In the genomic region with DNA sequence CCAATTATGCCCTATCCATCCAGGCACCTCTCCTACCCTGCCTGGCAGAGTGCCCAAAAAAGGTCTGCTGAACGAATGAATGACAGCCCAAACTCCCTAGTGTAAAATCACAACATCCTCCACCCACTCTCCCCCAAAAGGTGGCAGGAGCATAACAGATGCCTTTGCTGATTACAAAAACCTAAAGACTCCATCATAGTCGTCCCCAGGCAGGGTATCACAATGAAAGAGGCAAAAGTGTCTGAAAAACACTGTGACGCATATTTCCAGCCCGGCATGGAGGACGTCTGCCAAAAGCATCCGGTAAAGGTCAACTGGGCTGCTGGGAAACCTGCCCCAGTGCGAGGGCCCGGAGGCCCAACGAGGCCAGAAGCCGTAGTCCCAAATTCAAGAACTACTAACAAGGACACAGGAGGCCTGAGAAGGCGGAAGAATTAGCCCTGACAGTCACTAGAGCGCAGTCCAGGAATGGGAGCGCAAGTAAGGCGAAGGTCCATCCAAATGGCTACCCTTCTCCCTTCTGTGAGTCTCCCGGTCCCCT, we compare ENCODE assay signal across 8 cellular contexts. TPM values are rescaled to one million over a fixed set of nuclear protein-coding genes. Genes with fewer than 3 reads are reported as not detected.
DNase-seq lines count a peak whose midpoint lies in the region; ATAC-seq and TF ChIP-seq lines count a peak whose summit lies in the region.

No MANE protein-coding gene starts in this region.

- H3K36me3 ChIP-seq in mesenchymal stem cell (ENCODE audit: control insufficient read depth in 1 of 2, insufficient read depth in 2 of 2, low read depth in 1 of 2, low read length in 2 of 2) (peaks cover 15 to 23% of the 10 kb centered on the region in 2 experiments), stomach (peaks cover 18 to 27% (median 24%) of the 10 kb centered on the region in 4 donors)

- H3K4me1 ChIP-seq in mesenchymal stem cell (ENCODE audit: control insufficient read depth, insufficient read depth, low read depth, low read length): peaks cover 5% of the 10 kb centered on the region
- peaks cover 16 to 40% (median 32%) of the 10 kb centered on the region in 4 donors for H3K4me1 ChIP-seq in stomach

- peaks cover 11% of the 10 kb centered on the region for H3K27me3 Mint-ChIP-seq in dendritic cell treated with granulocyte-macrophage colony-stimulating factor and Interleukin-4, amounts not matched to agents 40 ng/mL and 50 ng/mL, for 4 days

- peak; percentile 17 for ATAC-seq in HG03135 (IDR thresholded peaks at IDR 0.05; ENCODE audit: unreplicated experiment)
- ATAC-seq in GM21737 (IDR thresholded peaks at IDR 0.05; ENCODE audit: unreplicated experiment): no peak

- H2BK15ac ChIP-seq in mesenchymal stem cell (ENCODE audit: low read depth, poor library complexity, severe bottlenecking): no peak overlapping the region

- H2AK5ac ChIP-seq in mesenchymal stem cell (ENCODE audit: low read length, severe bottlenecking): no peak overlapping the region

- peak overlapping the region; percentile 78 for H3K27ac ChIP-seq in VCaP
- H3K27ac ChIP-seq in mesenchymal stem cell (ENCODE audit: low read length, poor library complexity, severe bottlenecking): no peak overlapping the region
- H3K27ac ChIP-seq in stomach: peak overlapping the region; percentile 82 to 96 (median 86)

- H3K23ac ChIP-seq in mesenchymal stem cell (ENCODE audit: low read length in 2 of 2): peak overlapping the region in 1 of 2 experiments; percentile 57

- H3K18ac ChIP-seq in mesenchymal stem cell (ENCODE audit: low read depth in 1 of 2, low read length in 2 of 2): peak overlapping the region in 1 of 2 experiments; percentile 97

- peak overlapping the region; percentile 99 for H3K4me3 Mint-ChIP-seq in dendritic cell treated with granulocyte-macrophage colony-stimulating factor and Interleukin-4, amounts not matched to agents 40 ng/mL and 50 ng/mL, for 4 days

- peak overlapping the region in 1 of 2 experiments; percentile 82 for H3K14ac ChIP-seq in mesenchymal stem cell (ENCODE audit: low read length in 2 of 2)

- peak overlapping the region; percentile 84 for H4K91ac ChIP-seq in mesenchymal stem cell (ENCODE audit: low read length)

- intact Hi-C loops in dendritic cell treated with granulocyte-macrophage colony-stimulating factor and Interleukin-4, amounts not matched to agents 40 ng/mL and 50 ng/mL, for 4 days (cut with micrococcal nuclease): no loop called here
- intact Hi-C loops in stomach (cut with DNase I; ENCODE audit: low total_unique reads): no loop called here

- H3K27ac Mint-ChIP-seq in dendritic cell treated with granulocyte-macrophage colony-stimulating factor and Interleukin-4, amounts not matched to agents 40 ng/mL and 50 ng/mL, for 4 days: peak overlapping the region; percentile 95

- peaks cover 19% of the 10 kb centered on the region for H3K4me1 Mint-ChIP-seq in dendritic cell treated with granulocyte-macrophage colony-stimulating factor and Interleukin-4, amounts not matched to agents 40 ng/mL and 50 ng/mL, for 4 days (ENCODE audit: low read depth)

- peak overlapping the region; percentile 84 for H3K4me2 ChIP-seq in mesenchymal stem cell (ENCODE audit: low read length, poor library complexity, severe bottlenecking)

- DNase-seq in EL (peak; percentile 42), mesenchymal stem cell (peak; percentile 46), stomach (no peak), inferior parietal cortex (ENCODE audit: extremely low spot score) (no peak)

- 2% methylated on average over 15 of the region's 15 CpGs for WGBS in mesenchymal stem cell
- 0 to 1% (median 0%) methylated on average over 15 of the region's 15 CpGs for WGBS in stomach, 5 donors

- no peaks in the 10 kb centered on the region for H3K9me3 ChIP-seq in mesenchymal stem cell (ENCODE audit: control insufficient read depth, low read length)
- H3K9me3 ChIP-seq in stomach: no peaks in the 10 kb centered on the region

- no peak overlapping the region for H2BK5ac ChIP-seq in mesenchymal stem cell (ENCODE audit: low read depth, low read length, poor library complexity, severe bottlenecking)

- no peak for TF ChIP-seq EP300 in stomach (IDR thresholded peaks at IDR 0.05)

- peaks cover 40% of the 10 kb centered on the region for H3K36me3 Mint-ChIP-seq in dendritic cell treated with granulocyte-macrophage colony-stimulating factor and Interleukin-4, amounts not matched to agents 40 ng/mL and 50 ng/mL, for 4 days (ENCODE audit: low read depth)

- H3K9me3 Mint-ChIP-seq in dendritic cell treated with granulocyte-macrophage colony-stimulating factor and Interleukin-4, amounts not matched to agents 40 ng/mL and 50 ng/mL, for 4 days: no peaks in the 10 kb centered on the region

- H3K4me3 ChIP-seq in mesenchymal stem cell (ENCODE audit: insufficient read depth in 1 of 2, low read depth in 1 of 2, low read length in 2 of 2) (peak overlapping the region; percentile 81 to 95), stomach (peak overlapping the region; percentile 66 to 94 (median 92))

- peaks cover 11 to 20% of the 10 kb centered on the region in 2 experiments for H3K27me3 ChIP-seq in mesenchymal stem cell (ENCODE audit: control insufficient read depth in 1 of 2, insufficient read depth in 1 of 2, low read length in 2 of 2)
- H3K27me3 ChIP-seq in stomach: no peaks in the 10 kb centered on the region

- peak overlapping the region; percentile 98 for H3K9ac ChIP-seq in mesenchymal stem cell (ENCODE audit: low read length)

- peak overlapping the region in 1 of 2 experiments; percentile 45 for H2BK12ac ChIP-seq in mesenchymal stem cell (ENCODE audit: low read length in 2 of 2)

- no peak for TF ChIP-seq POLR2A in stomach (IDR thresholded peaks at IDR 0.05)

- H4K8ac ChIP-seq in mesenchymal stem cell (ENCODE audit: low read length): peak overlapping the region; percentile 79

- peaks cover 7% of the 10 kb centered on the region for H3K79me1 ChIP-seq in mesenchymal stem cell (replicated peaks; ENCODE audit: low read length, poor library complexity, severe bottlenecking)

- TF ChIP-seq CTCF in VCaP (conservative IDR thresholded peaks at IDR 0.05) (no peak), stomach (IDR thresholded peaks at IDR 0.05) (no peak)

- H2AFZ ChIP-seq in mesenchymal stem cell (ENCODE audit: low read depth, low read length): peak overlapping the region; percentile 79

- H2BK120ac ChIP-seq in mesenchymal stem cell (ENCODE audit: low read depth, low read length): no peak overlapping the region

- peak overlapping the region; percentile 3 to 98 for H3K4ac ChIP-seq in mesenchymal stem cell (ENCODE audit: low read depth in 1 of 2, low read length in 2 of 2)

RNA-seq across cellular contexts. Expression of a gene that starts 0.6 kb away (rescaled TPM):
- 24.1 TPM for polyA plus RNA-seq in mesenchymal stem cell (2013, experiment 1 of 2)
- 24.4 TPM for polyA plus RNA-seq in mesenchymal stem cell (2013, experiment 2 of 2)
- 10 to 100 TPM in 3 of 5 donors, 1 to 10 TPM in 1, under 1 TPM in 1; 0.58 to 22.8 (median 12.5) TPM for total RNA-seq in stomach
- 10 to 100 TPM; 22.9 to 28.9 (median 26.4) TPM for polyA plus RNA-seq in stomach

Comparison
In these comparisons a context has a peak if more than half of its experiments do, and no peak if none do; other contexts are left out.
1. DNase-seq: peak in EL (single experiment) and mesenchymal stem cell (single experiment); none in stomach (single experiment) and inferior parietal cortex (single experiment).